Comparison of ENCODE assay signal across 8 cellular contexts in the genomic region with DNA sequence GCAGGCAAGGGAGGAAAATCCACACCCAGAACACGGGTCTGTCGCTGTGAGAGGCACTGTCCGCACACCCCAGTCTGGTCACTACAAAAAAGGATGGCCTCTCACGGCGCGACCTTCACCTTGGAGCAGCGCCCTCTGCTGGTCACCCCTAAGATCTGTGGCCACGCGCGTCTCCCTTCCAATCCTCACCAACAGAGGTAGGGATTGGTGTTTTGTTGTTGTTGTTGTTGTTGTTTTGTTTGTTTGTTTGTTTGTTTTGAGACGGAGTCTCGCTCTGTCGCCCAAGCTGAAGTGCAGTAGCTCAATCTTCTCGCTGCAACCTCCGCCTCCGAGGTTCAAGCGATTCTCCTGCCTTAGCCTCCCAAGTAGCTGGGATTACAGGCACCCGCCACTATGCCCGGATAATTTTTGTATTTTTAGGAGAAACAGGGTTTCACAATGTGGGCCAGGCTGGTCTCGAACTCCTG. TPM values are rescaled to one million over a fixed set of nuclear protein-coding genes. Genes with fewer than 3 reads are reported as not detected.
DNase-seq lines count a peak whose midpoint lies in the region; ATAC-seq, FAIRE-seq and TF ChIP-seq lines count a peak whose summit lies in the region.

No MANE protein-coding gene starts in this region.

- H3K27me3 ChIP-seq in keratinocyte (ENCODE audit: control insufficient read depth, extremely low read depth, insufficient read depth, low read length): no peaks in the 10 kb centered on the region

- peak overlapping the region; percentile 25 for H3K4me2 ChIP-seq in keratinocyte (ENCODE audit: control insufficient read depth, extremely low read depth, insufficient read depth, low read depth, low read length)

- H3K27ac ChIP-seq in keratinocyte (ENCODE audit: control insufficient read depth, insufficient read depth, low read length): no peak overlapping the region

- no peaks in the 10 kb centered on the region for H3K4me1 ChIP-seq in keratinocyte (ENCODE audit: control insufficient read depth, extremely low read depth, insufficient read depth, low read length)

- peak overlapping the region; percentile 17 for H2AFZ ChIP-seq in keratinocyte (ENCODE audit: control insufficient read depth, low read length)

- FAIRE-seq in keratinocyte (lab: Jason Lieb, UNC): no peak

- in situ Hi-C loops in astrocyte of the cerebellum (cut with HindIII; ENCODE audit: low sequenced_read_pairs): no loop called here

- no peaks in the 10 kb centered on the region for H4K20me1 ChIP-seq in keratinocyte (ENCODE audit: control insufficient read depth, extremely low read depth, insufficient read depth, low read length)

- H3K36me3 ChIP-seq in keratinocyte (ENCODE audit: control insufficient read depth in 2 of 2, extremely low read depth in 1 of 2, insufficient read depth in 2 of 2, low read length in 2 of 2): no peaks in the 10 kb centered on the region

- ATAC-seq in HG03442 (IDR thresholded peaks at IDR 0.05; ENCODE audit: unreplicated experiment) (peak; percentile 76), HG03045 (IDR thresholded peaks at IDR 0.05; ENCODE audit: unreplicated experiment) (no peak), HG02588 (IDR thresholded peaks at IDR 0.05; ENCODE audit: unreplicated experiment) (no peak)

- H3K4me3 ChIP-seq in astrocyte of the cerebellum (ENCODE audit: low read depth, low read length): no peak overlapping the region
- no peak overlapping the region for H3K4me3 ChIP-seq in keratinocyte (ENCODE audit: control insufficient read depth in 2 of 3, extremely low read depth in 1 of 3, insufficient read depth in 2 of 3, low read depth in 1 of 3, low read length in 3 of 3)

- no peaks in the 10 kb centered on the region for H3K79me2 ChIP-seq in keratinocyte (ENCODE audit: control insufficient read depth, insufficient read depth, low read length)

- H3K9me3 ChIP-seq in keratinocyte (ENCODE audit: control insufficient read depth, low read depth, low read length): no peaks in the 10 kb centered on the region

- no peak overlapping the region for H3K9ac ChIP-seq in keratinocyte (ENCODE audit: control insufficient read depth, extremely low read depth, insufficient read depth, low read length)

- DNase-seq in EH (ENCODE audit: low read depth) (peak; percentile 40), T-helper 2 cell (peak; percentile 24 to 62 (median 48)), astrocyte of the cerebellum (ENCODE audit: low read depth) (no peak), keratinocyte (ENCODE audit: low read depth, low spot score) (no peak)
- DNase-seq in stimulated activated CD4-positive, alpha-beta T cell treated with anti-CD3 and anti-CD28 coated beads, Interleukin-4, amount 100 ng/mL, for 4 hours: peak; percentile 31 to 61

- TF ChIP-seq CTCF in astrocyte of the cerebellum (IDR thresholded peaks at IDR 0.05; ENCODE audit: low read depth, low read length, missing control alignments) (peak; percentile 61), keratinocyte (optimal IDR thresholded peaks at IDR 0.05 in 1 of 3, IDR thresholded peaks at IDR 0.05 in 1 of 3, conservative IDR thresholded peaks at IDR 0.05 in 1 of 3; ENCODE audit: extremely low read depth in 1 of 3, insufficient read depth in 2 of 3, low read length in 3 of 3) (peak; percentile 69 to 86 (median 78))

- no peaks in the 10 kb centered on the region for H3K9me1 ChIP-seq in keratinocyte (ENCODE audit: control insufficient read depth, extremely low read depth, insufficient read depth, low read length)

- dilution Hi-C loops in keratinocyte (cut with MboI; ENCODE audit: extremely low pct_ligation_motif_present, low sequenced_read_pairs): no loop called here

RNA-seq across cellular contexts. Expression of gene C17orf58, which starts 15.0 kb away (rescaled TPM):
- polyA plus RNA-seq in keratinocyte: 4.3 to 6.4 TPM (median 6.1 TPM) in 3 replicates
- polyA plus RNA-seq in keratinocyte (2011; ENCODE audit: low read depth): 4.6 TPM
- 4.4 and 6.8 TPM in 2 replicates for polyA plus RNA-seq in keratinocyte (2011; cell fraction: cytosol; rRNA removed)
- 2.2 and 2.7 TPM in 2 replicates for polyA plus RNA-seq in keratinocyte (2011; cell fraction: nucleus; rRNA removed)
- 4.2 and 5.8 TPM in 2 replicates for polyA plus RNA-seq in keratinocyte (2012; ENCODE audit: low replicate concordance)
- 2.8 to 5.4 TPM (median 3.2 TPM) in 3 replicates for polyA minus RNA-seq in keratinocyte
- polyA minus RNA-seq in keratinocyte (2011; cell fraction: cytosol; rRNA and poly(A)+ RNA removed): 6.1 TPM
- polyA minus RNA-seq in keratinocyte (2011; cell fraction: nucleus; rRNA and poly(A)+ RNA removed): 1.3 and 1.6 TPM in 2 replicates

RNA-seq across cellular contexts. Expression of gene KPNA2, which starts 24.3 kb away (rescaled TPM):
- polyA plus RNA-seq in keratinocyte: 96.2 to 233 TPM (median 186 TPM) in 3 replicates
- polyA plus RNA-seq in keratinocyte (2011; ENCODE audit: low read depth): 35.8 TPM
- polyA plus RNA-seq in keratinocyte (2011; cell fraction: cytosol; rRNA removed): 113 and 171 TPM in 2 replicates
- polyA plus RNA-seq in keratinocyte (2011; cell fraction: nucleus; rRNA removed): 136 and 140 TPM in 2 replicates
- 56.6 and 182 TPM in 2 replicates for polyA plus RNA-seq in keratinocyte (2012; ENCODE audit: low replicate concordance)
- polyA minus RNA-seq in keratinocyte: 188 to 319 TPM (median 205 TPM) in 3 replicates
- polyA minus RNA-seq in keratinocyte (2011; cell fraction: cytosol; rRNA and poly(A)+ RNA removed): 149 TPM
- 71.4 and 123 TPM in 2 replicates for polyA minus RNA-seq in keratinocyte (2011; cell fraction: nucleus; rRNA and poly(A)+ RNA removed)

Comparison
In these comparisons a context has a peak if more than half of its experiments do, and no peak if none do; other contexts are left out.
1. DNase-seq: peak in EH (single experiment), T-helper 2 cell (5 of 5) and stimulated activated CD4-positive, alpha-beta T cell treated with anti-CD3 and anti-CD28 coated beads, Interleukin-4, amount 100 ng/mL, for 4 hours (2 of 2); none in astrocyte of the cerebellum (single experiment) and keratinocyte (single experiment).